In genomic region chr17:17819111-17819510, GRCh38 we compare ENCODE assay signal across 11 cellular contexts. TPM values are rescaled to one million over a fixed set of nuclear protein-coding genes. Genes with fewer than 3 reads are reported as not detected.
DNase-seq lines count a peak whose midpoint lies in the region; ATAC-seq lines count a peak whose summit lies in the region.
"Had no signal": no experiment of that assay in that cellular context is flagged by ENCODE, and none has a peak within 500 bp of the region (broad histone marks: within the 10 kb centered on the region; RNA-seq: fewer than 3 reads in every experiment).

No MANE protein-coding gene starts in this region.

- H3K27ac Mint-ChIP-seq in activated T-cell treated with anti-CD3 and anti-CD28 coated beads, Interleukin-2, amount 50 U/mL, for 72 hours, result no peak overlapping the region
- peak overlapping the region; percentile 89 for H3K27ac Mint-ChIP-seq in T-helper 17 cell

- no peak for ATAC-seq in activated T-cell treated with anti-CD3 and anti-CD28 coated beads, Interleukin-2, amount 50 U/mL, for 72 hours (replicated peaks in 1 of 2)
- ATAC-seq in T-helper 17 cell, result no peak
- no peak for ATAC-seq in right cardiac atrium

- no peaks in the 10 kb centered on the region for H3K27me3 Mint-ChIP-seq in activated T-cell treated with anti-CD3 and anti-CD28 coated beads, Interleukin-2, amount 50 U/mL, for 72 hours (ENCODE audit: low read depth)
- H3K27me3 Mint-ChIP-seq in T-helper 17 cell, result no peaks in the 10 kb centered on the region

- WGBS in right cardiac atrium, result 84% methylated on average over 12 of the region's 12 CpGs

- peak overlapping the region; percentile 86 for H3K27ac ChIP-seq in layer of hippocampus (ENCODE audit: low read depth, low read length)
- H3K27ac ChIP-seq in temporal lobe (ENCODE audit: low read depth, low read length), result peak overlapping the region; percentile 94
- H3K27ac ChIP-seq in right cardiac atrium (ENCODE audit: low read length), result no peak overlapping the region
- H3K27ac ChIP-seq: testis had no signal

- H3K4me3 ChIP-seq in right cardiac atrium (ENCODE audit: low read length), result no peak overlapping the region
- H3K4me3 ChIP-seq: spleen, testis had no signal

- peak overlapping the region; percentile 76 to 84 for H3K4me3 Mint-ChIP-seq in activated T-cell treated with anti-CD3 and anti-CD28 coated beads, Interleukin-2, amount 50 U/mL, for 72 hours
- peak overlapping the region; percentile 15 for H3K4me3 Mint-ChIP-seq in T-helper 17 cell

- DNase-seq in activated T-cell treated with anti-CD3 and anti-CD28 coated beads, Interleukin-2, amount 50 U/mL, for 72 hours, result no peak
- DNase-seq in activated T-cell treated with anti-CD3 and anti-CD28 coated beads, Interleukin-2, amount 50 U/mL, for 1 hour, result no peak
- DNase-seq in T-helper 17 cell (no peak), right cardiac atrium (no peak), iPS-NIHi7 (ENCODE audit: extremely low spot score) (no peak)
- DNase-seq in activated effector memory CD4-positive, alpha-beta T cell treated with Interleukin-2 at 50 U/mL for 16 hours, result no peak

- H3K27me3 ChIP-seq in layer of hippocampus (ENCODE audit: control insufficient read depth, insufficient read depth, low read length) (no peaks in the 10 kb centered on the region), right cardiac atrium (ENCODE audit: control insufficient read depth, insufficient read depth) (no peaks in the 10 kb centered on the region)
- H3K27me3 ChIP-seq: spleen, testis had no signal

- H3K36me3 Mint-ChIP-seq in activated T-cell treated with anti-CD3 and anti-CD28 coated beads, Interleukin-2, amount 50 U/mL, for 72 hours (ENCODE audit: insufficient read depth in 2 of 2), result peaks cover 14 to 26% of the 10 kb centered on the region in 2 donors
- peaks cover 4% of the 10 kb centered on the region for H3K36me3 Mint-ChIP-seq in T-helper 17 cell (ENCODE audit: low read depth)

- intact Hi-C loops in right cardiac atrium (cut with DNase I), result loop anchor here in 2 of 4 donors (10.0 kb wide), 2 partner anchors 96 to 134 kb away; partner anchors contain the start of gene RAI1 (in 1 of the 2)

- H3K9me3 ChIP-seq in T-helper 17 cell (ENCODE audit: control insufficient read depth, low read length, poor library complexity, severe bottlenecking), result no peaks in the 10 kb centered on the region
- no peaks in the 10 kb centered on the region for H3K9me3 ChIP-seq in right cardiac atrium (ENCODE audit: control insufficient read depth, low read length)
- H3K9me3 ChIP-seq: spleen, testis had no signal

- peaks cover 8% of the 10 kb centered on the region for H3K4me1 ChIP-seq in right cardiac atrium (ENCODE audit: control insufficient read depth, insufficient read depth, low read length)

- H3K9me3 Mint-ChIP-seq in activated T-cell treated with anti-CD3 and anti-CD28 coated beads, Interleukin-2, amount 50 U/mL, for 72 hours, result no peaks in the 10 kb centered on the region
- H3K9me3 Mint-ChIP-seq: activated T-helper 1 cell treated with anti-CD3 and anti-CD28 coated beads, Interleukin-12 subunit alpha, Interleukin-12 subunit beta, Interleukin-2, Interleukin-4 antibody, amounts not matched to agents 30 ng/mL and 10 ng/mL and 1 ng/mL, durations not matched to agents 14 hours and 24 hours and 36 hours had no signal

- peaks cover 54% of the 10 kb centered on the region for H3K4me1 Mint-ChIP-seq in activated T-cell treated with anti-CD3 and anti-CD28 coated beads, Interleukin-2, amount 50 U/mL, for 72 hours (ENCODE audit: low read depth)
- peaks cover 30% of the 10 kb centered on the region for H3K4me1 Mint-ChIP-seq in T-helper 17 cell

RNA-seq across cellular contexts. Expression of gene SREBF1, which starts 17.7 kb away (rescaled TPM):
- 100 to 1,000 TPM; 192 to 209 TPM for total RNA-seq in activated T-cell treated with anti-CD3 and anti-CD28 coated beads, Interleukin-2, amount 50 U/mL, for 72 hours
- 100 to 1,000 TPM; 198 to 241 TPM for total RNA-seq in T-helper 17 cell
- 13.3 TPM for total RNA-seq in temporal lobe
- 10 to 100 TPM; 28.7 to 41.6 (median 36.2) TPM for total RNA-seq in right cardiac atrium
- 45.7 TPM for polyA plus RNA-seq in right cardiac atrium

Comparison
In these comparisons a context has a peak if more than half of its experiments do, and no peak if none do; other contexts are left out.
1. RNA of gene SREBF1, which starts 17.7 kb away (total RNA-seq): 198 to 241 TPM in T-helper 17 cell and 192 to 209 TPM in activated T-cell treated with anti-CD3 and anti-CD28 coated beads, Interleukin-2, amount 50 U/mL, for 72 hours; 28.7 to 41.6 TPM in right cardiac atrium and 13.3 TPM in temporal lobe (single experiment); every median in the first group is over 4 times any median in the second.